In genomic region chr12:96193725-96194571, GRCh38 we compare ENCODE assay signal across 8 cellular contexts. TPM values are rescaled to one million over a fixed set of nuclear protein-coding genes. Genes with fewer than 3 reads are reported as not detected.
DNase-seq lines count a peak whose midpoint lies in the region; ATAC-seq and TF ChIP-seq lines count a peak whose summit lies in the region.

TSS of gene ELK3 (plus strand) at chr12:96194375.

- H3K9ac ChIP-seq in HUES48 (ENCODE audit: low read depth, low read length) = peak within 1 kb of the TSS; percentile 66

- H3K4me3 ChIP-seq in HUES48 (ENCODE audit: low read depth, low read length) (peak within 1 kb of the TSS; percentile 89), gastroesophageal sphincter (peak within 1 kb of the TSS; percentile 68 to 82), neuron (ENCODE audit: low read length) (peak within 1 kb of the TSS; percentile 72), uterus (peak within 1 kb of the TSS; percentile 78 to 82)

- no peak for TF ChIP-seq EP300 in gastroesophageal sphincter (IDR thresholded peaks at IDR 0.05)

- ATAC-seq in GM19467 (IDR thresholded peaks at IDR 0.05; ENCODE audit: unreplicated experiment) (peak; percentile 50), gastroesophageal sphincter (peak; percentile 79)

- TF ChIP-seq CTCF in gastroesophageal sphincter (IDR thresholded peaks at IDR 0.05) = no peak
- TF ChIP-seq CTCF in uterus (IDR thresholded peaks at IDR 0.05) = no peak

- peak; percentile 45 for DNase-seq in CMK (ENCODE audit: low read depth)
- peak; percentile 41 to 59 for DNase-seq in SHP77 (lab: John Stamatoyannopoulos, UW)
- DNase-seq in activated naive CD4-positive, alpha-beta T cell treated with anti-CD3 and anti-CD28 coated beads, Interleukin-2, amount 50 U/mL, for 16 hours = peak; percentile 60
- peak; percentile 63 to 69 for DNase-seq in uterus

- intact Hi-C loops in uterus (cut with DNase I; ENCODE audit: low total_unique reads) = no loop called here

- peaks cover 12% of the 10 kb centered on the region for H3K4me1 ChIP-seq in HUES48 (ENCODE audit: control insufficient read depth, insufficient read depth, low read length)
- H3K4me1 ChIP-seq in gastroesophageal sphincter = peaks cover 0 to 41% (median 3%) of the 10 kb centered on the region in 3 donors
- H3K4me1 ChIP-seq in neuron (ENCODE audit: insufficient read depth, low read length) = peaks cover 17% of the 10 kb centered on the region
- H3K4me1 ChIP-seq in uterus = peaks cover 4 to 12% of the 10 kb centered on the region in 2 donors

- no peaks in the 10 kb centered on the region for H3K9me3 ChIP-seq in HUES48 (ENCODE audit: control insufficient read depth, insufficient read depth, low read length)
- no peaks in the 10 kb centered on the region for H3K9me3 ChIP-seq in gastroesophageal sphincter
- H3K9me3 ChIP-seq in neuron (ENCODE audit: low read length) = no peaks in the 10 kb centered on the region
- H3K9me3 ChIP-seq in uterus = no peaks in the 10 kb centered on the region

- no peaks in the 10 kb centered on the region for H3K36me3 ChIP-seq in HUES48 (ENCODE audit: control insufficient read depth, insufficient read depth, low read length)
- H3K36me3 ChIP-seq in gastroesophageal sphincter = no peaks in the 10 kb centered on the region
- no peaks in the 10 kb centered on the region for H3K36me3 ChIP-seq in neuron (ENCODE audit: insufficient read depth, low read length)
- H3K36me3 ChIP-seq in uterus = no peaks in the 10 kb centered on the region

- H2AFZ ChIP-seq in neuron (ENCODE audit: low read depth, low read length) = peak within 1 kb of the TSS; percentile 85

- TF ChIP-seq POLR2A in gastroesophageal sphincter (IDR thresholded peaks at IDR 0.05) (peak; percentile 15 to 23), uterus (IDR thresholded peaks at IDR 0.05) (peak; percentile 44 to 51)

- H3K27ac ChIP-seq in HUES48 (ENCODE audit: low read depth, low read length) = peak within 1 kb of the TSS; percentile 84
- H3K27ac ChIP-seq in gastroesophageal sphincter = peak within 1 kb of the TSS; percentile 52 to 90 (median 86)
- H3K27ac ChIP-seq in uterus = peak within 1 kb of the TSS; percentile 89 to 93

- peaks cover 20% of the 10 kb centered on the region for H3K27me3 ChIP-seq in HUES48 (ENCODE audit: control insufficient read depth, insufficient read depth, low read length)
- no peaks in the 10 kb centered on the region for H3K27me3 ChIP-seq in gastroesophageal sphincter
- H3K27me3 ChIP-seq in neuron (ENCODE audit: insufficient read depth, low read length) = peaks cover 16% of the 10 kb centered on the region
- no peaks in the 10 kb centered on the region for H3K27me3 ChIP-seq in uterus

- WGBS in gastroesophageal sphincter (ENCODE audit: low coverage in 1 of 2), 2 donors = 0 to 2% methylated on average over 1 to 10 of the region's 75 CpGs

RNA-seq across cellular contexts. Expression of gene ELK3, which starts in this region (rescaled TPM):
- total RNA-seq in gastroesophageal sphincter (10 to 100 TPM; 10.1 to 25.3 (median 23.4) TPM), uterus (10 to 100 TPM; 36.8 to 81.1 (median 44.9) TPM)

Comparison
In these comparisons a context has a peak if more than half of its experiments do, and no peak if none do; other contexts are left out.
1. Peak in every context shown above with its lines: DNase-seq, ATAC-seq, H3K4me3 ChIP-seq and H3K27ac ChIP-seq.